ENCODE assay signal across 8 cellular contexts in genomic region chr9:5438301-5439162, GRCh38. TPM values are rescaled to one million over a fixed set of nuclear protein-coding genes. Genes with fewer than 3 reads are reported as not detected.
DNase-seq lines count a peak whose midpoint lies in the region; ATAC-seq and TF ChIP-seq lines count a peak whose summit lies in the region.

No MANE protein-coding gene starts in this region.

- H3K27ac ChIP-seq in osteoblast (ENCODE audit: low read depth, low read length): peak overlapping the region; percentile 85

- no peaks in the 10 kb centered on the region for H3K79me2 ChIP-seq in osteoblast (ENCODE audit: insufficient read depth, low read length)

- TF ChIP-seq CTCF in AG10803 (conservative IDR thresholded peaks at IDR 0.05; ENCODE audit: low read length) (no peak), epithelial cell of esophagus (IDR thresholded peaks at IDR 0.05; ENCODE audit: insufficient read depth, low read depth, low read length, missing control alignments) (no peak), osteoblast (IDR thresholded peaks at IDR 0.05; ENCODE audit: extremely low read depth, low read depth, low read length) (no peak)

- H3K36me3 ChIP-seq in osteoblast (ENCODE audit: insufficient read depth, low read length): no peaks in the 10 kb centered on the region

- DNase-seq in AG10803 (ENCODE audit: low read depth) (peak; percentile 78), epithelial cell of esophagus (ENCODE audit: low read depth) (peak; percentile 38), osteoblast (ENCODE audit: insufficient read length, low spot score, missing footprints) (no peak), NOMO-1 (lab: John Stamatoyannopoulos, UW; ENCODE audit: unreplicated experiment in 2 of 2) (no peak), NCI-H1092 (lab: John Stamatoyannopoulos, UW) (no peak)
- DNase-seq in activated CD4-positive, alpha-beta T cell treated with anti-CD3 and anti-CD28 coated beads, Interleukin-2, amount 10 ng/mL, durations not matched to agents 24 days and 14 days: peak; percentile 88

- no peaks in the 10 kb centered on the region for H3K9me3 ChIP-seq in osteoblast (ENCODE audit: low read depth, low read length)

- H3K4me1 Mint-ChIP-seq in activated CD4-positive, alpha-beta T cell treated with anti-CD3 and anti-CD28 coated beads, Interleukin-2, amount 10 ng/mL, durations not matched to agents 24 days and 14 days: peaks cover 55% of the 10 kb centered on the region

- H3K36me3 Mint-ChIP-seq in activated CD4-positive, alpha-beta T cell treated with anti-CD3 and anti-CD28 coated beads, Interleukin-2, amount 10 ng/mL, durations not matched to agents 24 days and 14 days (ENCODE audit: low read depth): peaks cover 29% of the 10 kb centered on the region

- H3K27ac Mint-ChIP-seq in activated CD4-positive, alpha-beta T cell treated with anti-CD3 and anti-CD28 coated beads, Interleukin-2, amount 10 ng/mL, durations not matched to agents 24 days and 14 days: peak overlapping the region; percentile 97

- no peaks in the 10 kb centered on the region for H4K20me1 ChIP-seq in osteoblast (ENCODE audit: insufficient read depth, low read length)

- H3K4me2 ChIP-seq in osteoblast (ENCODE audit: insufficient read depth, low read length): peak overlapping the region; percentile 74

- peak overlapping the region; percentile 67 for H2AFZ ChIP-seq in osteoblast (ENCODE audit: low read length)

- peaks cover 12% of the 10 kb centered on the region for H3K4me1 ChIP-seq in osteoblast (ENCODE audit: insufficient read depth, low read length)

- ATAC-seq in GM19324 (IDR thresholded peaks at IDR 0.05; ENCODE audit: low FRiP score, unreplicated experiment) (peak; percentile 36), HG03354 (IDR thresholded peaks at IDR 0.05; ENCODE audit: poor library complexity, severe bottlenecking, unreplicated experiment) (peak; percentile 65)

- no peaks in the 10 kb centered on the region for H3K27me3 ChIP-seq in osteoblast (ENCODE audit: insufficient read depth, low read length)

- peak overlapping the region; percentile 93 for H3K4me3 Mint-ChIP-seq in activated CD4-positive, alpha-beta T cell treated with anti-CD3 and anti-CD28 coated beads, Interleukin-2, amount 10 ng/mL, durations not matched to agents 24 days and 14 days

- H3K4me3 ChIP-seq in AG10803 (ENCODE audit: low read length): peak overlapping the region; percentile 80
- H3K4me3 ChIP-seq in epithelial cell of esophagus (ENCODE audit: low read length): peak overlapping the region; percentile 73
- peak overlapping the region; percentile 77 for H3K4me3 ChIP-seq in osteoblast (ENCODE audit: insufficient read depth, low read length)

- intact Hi-C loops in activated CD4-positive, alpha-beta T cell treated with anti-CD3 and anti-CD28 coated beads, Interleukin-2, amount 10 ng/mL, durations not matched to agents 24 days and 14 days (cut with micrococcal nuclease): loop anchor here (5.0 to 10.0 kb wide), 5 partner anchors 364 to 761 kb away; partner anchors contain the start of gene CDC37L1

- H3K9me3 Mint-ChIP-seq in activated CD4-positive, alpha-beta T cell treated with anti-CD3 and anti-CD28 coated beads, Interleukin-2, amount 10 ng/mL, durations not matched to agents 24 days and 14 days: peaks cover 6% of the 10 kb centered on the region

- H3K27me3 Mint-ChIP-seq in activated CD4-positive, alpha-beta T cell treated with anti-CD3 and anti-CD28 coated beads, Interleukin-2, amount 10 ng/mL, durations not matched to agents 24 days and 14 days: no peaks in the 10 kb centered on the region

RNA-seq across cellular contexts. Expression of gene PLGRKT, which starts 0.8 kb away (rescaled TPM):
- 53.0 and 54.4 TPM in 2 replicates for total RNA-seq in activated CD4-positive, alpha-beta T cell treated with anti-CD3 and anti-CD28 coated beads, Interleukin-2, amount 10 ng/mL, durations not matched to agents 24 days and 14 days
- total RNA-seq in osteoblast: 15.6 and 18.3 TPM in 2 replicates

RNA-seq across cellular contexts. Expression of gene CD274, which starts 11.8 kb away (rescaled TPM):
- total RNA-seq in activated CD4-positive, alpha-beta T cell treated with anti-CD3 and anti-CD28 coated beads, Interleukin-2, amount 10 ng/mL, durations not matched to agents 24 days and 14 days: 52.1 and 57.6 TPM in 2 replicates
- total RNA-seq in osteoblast: 0.72 and 1.5 TPM in 2 replicates

Comparison
In these comparisons a context has a peak if more than half of its experiments do, and no peak if none do; other contexts are left out.
1. DNase-seq: peak in AG10803 (single experiment), activated CD4-positive, alpha-beta T cell treated with anti-CD3 and anti-CD28 coated beads, Interleukin-2, amount 10 ng/mL, durations not matched to agents 24 days and 14 days (single experiment) and epithelial cell of esophagus (single experiment); none in osteoblast (single experiment), NOMO-1 (0 of 2) and NCI-H1092 (single experiment).
2. RNA of gene CD274, which starts 11.8 kb away (total RNA-seq): 52.1 to 57.6 TPM in activated CD4-positive, alpha-beta T cell treated with anti-CD3 and anti-CD28 coated beads, Interleukin-2, amount 10 ng/mL, durations not matched to agents 24 days and 14 days; 0.72 to 1.5 TPM in osteoblast; every median in the first group is over 10 times any median in the second.
3. Peak in every context shown above with its lines, with median percentiles within 50 percentile points of each other: H3K4me3 ChIP-seq.